ENCODE assay signal across 26 cellular contexts in the genomic region with DNA sequence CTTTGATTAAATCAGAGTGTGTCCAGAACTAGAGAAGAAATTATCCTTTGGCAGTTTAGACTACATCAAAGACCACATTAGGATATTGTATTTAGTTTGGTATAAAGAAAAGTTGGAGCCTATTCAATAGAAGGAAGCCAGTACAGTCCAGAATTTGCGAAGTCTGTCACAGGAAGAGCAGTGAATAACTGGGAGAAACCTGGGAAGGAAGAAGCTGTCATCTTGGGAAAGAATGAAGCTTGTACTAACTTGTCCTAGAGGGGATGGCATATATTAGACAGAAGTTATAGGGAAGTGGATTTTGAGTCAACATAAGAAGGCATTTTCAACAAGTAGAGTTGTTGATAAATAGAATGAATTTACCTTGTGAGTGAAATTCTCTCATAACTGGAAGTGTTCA.
"Had no signal": no experiment of that assay in that cellular context is flagged by ENCODE, and none has a peak within 500 bp of the region (broad histone marks: within the 10 kb centered on the region; RNA-seq: fewer than 3 reads in every experiment).

No MANE protein-coding gene starts in this region.

- FAIRE-seq: TTC549 had no signal

- H3K9me3 ChIP-seq: adrenal gland, Peyer's patch had no signal

- H3K36me3 ChIP-seq: adrenal gland, Peyer's patch had no signal

- H3K4me3 Mint-ChIP-seq: activated CD4-positive, alpha-beta memory T cell treated with anti-CD3 and anti-CD28 coated beads, Interleukin-2, amount 10 ng/mL, durations not matched to agents 7 days and 5 days; activated CD4-positive, alpha-beta T cell treated with anti-CD3 and anti-CD28 coated beads, Interleukin-2, amount 10 ng/mL, durations not matched to agents 7 days and 5 days; activated naive CD4-positive, alpha-beta T cell treated with anti-CD3 and anti-CD28 coated beads, Interleukin-2, amount 10 ng/mL, durations not matched to agents 7 days and 5 days; activated naive CD8-positive, alpha-beta T cell treated with anti-CD3 and anti-CD28 coated beads, Interleukin-2, amount 10 ng/mL, durations not matched to agents 7 days and 5 days; activated T-helper 17 cell treated with anti-CD3 and anti-CD28 coated beads, Interleukin-2, amount 50 U/mL, for 72 hours; central memory CD8-positive, alpha-beta T cell; T-helper 17 cell had no signal

- H3K27ac Mint-ChIP-seq: activated CD4-positive, alpha-beta memory T cell treated with anti-CD3 and anti-CD28 coated beads, Interleukin-2, amount 10 ng/mL, durations not matched to agents 7 days and 5 days; activated CD4-positive, alpha-beta T cell treated with anti-CD3 and anti-CD28 coated beads, Interleukin-2, amount 10 ng/mL, durations not matched to agents 7 days and 5 days; activated naive CD4-positive, alpha-beta T cell treated with anti-CD3 and anti-CD28 coated beads, Interleukin-2, amount 10 ng/mL, durations not matched to agents 7 days and 5 days; activated naive CD8-positive, alpha-beta T cell treated with anti-CD3 and anti-CD28 coated beads, Interleukin-2, amount 10 ng/mL, durations not matched to agents 7 days and 5 days; activated T-helper 17 cell treated with anti-CD3 and anti-CD28 coated beads, Interleukin-2, amount 50 U/mL, for 72 hours; T-helper 17 cell had no signal

- H3K27me3 Mint-ChIP-seq: activated CD4-positive, alpha-beta memory T cell treated with anti-CD3 and anti-CD28 coated beads, Interleukin-2, amount 10 ng/mL, durations not matched to agents 7 days and 5 days; activated CD4-positive, alpha-beta T cell treated with anti-CD3 and anti-CD28 coated beads, Interleukin-2, amount 10 ng/mL, durations not matched to agents 7 days and 5 days; activated naive CD4-positive, alpha-beta T cell treated with anti-CD3 and anti-CD28 coated beads, Interleukin-2, amount 10 ng/mL, durations not matched to agents 7 days and 5 days; central memory CD8-positive, alpha-beta T cell had no signal

- ATAC-seq: activated T-helper 17 cell treated with anti-CD3 and anti-CD28 coated beads, Interleukin-2, amount 50 U/mL, for 72 hours; T-helper 17 cell had no signal

- H3K27me3 ChIP-seq: adrenal gland, Peyer's patch had no signal

- H3K4me1 Mint-ChIP-seq: activated CD4-positive, alpha-beta memory T cell treated with anti-CD3 and anti-CD28 coated beads, Interleukin-2, amount 10 ng/mL, durations not matched to agents 7 days and 5 days; activated CD4-positive, alpha-beta T cell treated with anti-CD3 and anti-CD28 coated beads, Interleukin-2, amount 10 ng/mL, durations not matched to agents 7 days and 5 days; activated naive CD4-positive, alpha-beta T cell treated with anti-CD3 and anti-CD28 coated beads, Interleukin-2, amount 10 ng/mL, durations not matched to agents 7 days and 5 days; activated naive CD8-positive, alpha-beta T cell treated with anti-CD3 and anti-CD28 coated beads, Interleukin-2, amount 10 ng/mL, durations not matched to agents 7 days and 5 days; activated T-helper 17 cell treated with anti-CD3 and anti-CD28 coated beads, Interleukin-2, amount 50 U/mL, for 72 hours; central memory CD8-positive, alpha-beta T cell; T-helper 17 cell had no signal

- H3K9me3 Mint-ChIP-seq: activated CD4-positive, alpha-beta memory T cell treated with anti-CD3 and anti-CD28 coated beads, Interleukin-2, amount 10 ng/mL, durations not matched to agents 7 days and 5 days; activated CD4-positive, alpha-beta T cell treated with anti-CD3 and anti-CD28 coated beads, Interleukin-2, amount 10 ng/mL, durations not matched to agents 7 days and 5 days; activated naive CD4-positive, alpha-beta T cell treated with anti-CD3 and anti-CD28 coated beads, Interleukin-2, amount 10 ng/mL, durations not matched to agents 7 days and 5 days; activated naive CD8-positive, alpha-beta T cell treated with anti-CD3 and anti-CD28 coated beads, Interleukin-2, amount 10 ng/mL, durations not matched to agents 7 days and 5 days; activated T-helper 17 cell treated with anti-CD3 and anti-CD28 coated beads, Interleukin-2, amount 50 U/mL, for 72 hours had no signal

- H3K36me3 Mint-ChIP-seq: activated naive CD4-positive, alpha-beta T cell treated with anti-CD3 and anti-CD28 coated beads, Interleukin-2, amount 10 ng/mL, durations not matched to agents 7 days and 5 days; activated naive CD8-positive, alpha-beta T cell treated with anti-CD3 and anti-CD28 coated beads, Interleukin-2, amount 10 ng/mL, durations not matched to agents 7 days and 5 days had no signal

- DNase-seq: activated CD4-positive, alpha-beta memory T cell treated with anti-CD3 and anti-CD28 coated beads, Interleukin-2, amount 10 ng/mL, durations not matched to agents 7 days and 5 days; activated CD4-positive, alpha-beta T cell treated with anti-CD3 and anti-CD28 coated beads, Interleukin-2, amount 10 ng/mL, durations not matched to agents 7 days and 5 days; activated CD4-positive, CD25-positive, alpha-beta regulatory T cell; activated gamma-delta T cell; activated naive CD4-positive, alpha-beta T cell treated with anti-CD3 and anti-CD28 coated beads, Interleukin-2, amount 10 ng/mL, durations not matched to agents 7 days and 5 days; activated naive CD8-positive, alpha-beta T cell treated with anti-CD3 and anti-CD28 coated beads, Interleukin-2, amount 10 ng/mL, durations not matched to agents 7 days and 5 days; activated T-cell treated with anti-CD3 and anti-CD28 coated beads for 4 hours; activated T-cell treated with anti-CD3 and anti-CD28 coated beads, Interleukin-2, amount 50 U/mL, for 48 hours; adrenal gland; aorta; MM.1S; NCI-H1105; NCI-H1436; NCI-H1694 treated with DMSO at 0.1 percent for 48 hours; NCI-H2029 treated with DMSO at 0.1 percent for 48 hours; NCI-H510A treated with DMSO at 0.1 percent for 48 hours; NK-92 treated with Interleukin-12 subunit alpha and Interleukin-12 subunit beta, amount 100 ng/mL, for 24 hours; OCI-M1; Peyer's patch; SHP77 treated with DMSO at 0.1 percent for 48 hours; T-helper 17 cell; T-helper 9 cell had no signal

- H3K4me3 ChIP-seq: adrenal gland, Peyer's patch had no signal

- H3K27ac ChIP-seq: adrenal gland, Peyer's patch, VCaP had no signal
